ENCODE assay signal across 8 cellular contexts in genomic region chr16:57167951-57168350, GRCh38. TPM values are rescaled to one million over a fixed set of nuclear protein-coding genes. Genes with fewer than 3 reads are reported as not detected.
A peak's percentile ranks its signal among the peaks of the same experiment; 100 is the strongest.
DNase-seq lines count a peak whose midpoint lies in the region; ATAC-seq, FAIRE-seq and TF ChIP-seq lines count a peak whose summit lies in the region.

No MANE protein-coding gene starts in this region.

- FAIRE-seq in bronchial epithelial cell (lab: Jason Lieb, UNC): no peak

- no peaks in the 10 kb centered on the region for H3K27me3 ChIP-seq in bronchial epithelial cell (ENCODE audit: control insufficient read depth, insufficient read depth, low read length)
- no peaks in the 10 kb centered on the region for H3K27me3 ChIP-seq in upper lobe of left lung

- no peak for TF ChIP-seq POLR2A in upper lobe of left lung (IDR thresholded peaks at IDR 0.05)

- ATAC-seq in upper lobe of left lung (ENCODE audit: low FRiP score in 2 of 2): peak; percentile 79 to 87
- no peak for ATAC-seq in HG02973 (IDR thresholded peaks at IDR 0.05; ENCODE audit: unreplicated experiment)
- ATAC-seq in HG03159 (IDR thresholded peaks at IDR 0.05; ENCODE audit: unreplicated experiment): no peak

- no peak overlapping the region for H3K4me3 ChIP-seq in bronchial epithelial cell (ENCODE audit: low read depth, low read length)
- no peak overlapping the region for H3K4me3 ChIP-seq in upper lobe of left lung

- H3K27ac ChIP-seq in upper lobe of left lung: peak overlapping the region; percentile 67 to 73 (median 70)

- TF ChIP-seq CTCF in GM10266 (IDR thresholded peaks at IDR 0.05; ENCODE audit: control insufficient read depth, insufficient read depth, low read depth, missing control alignments) (peak; percentile 65), bronchial epithelial cell (IDR thresholded peaks at IDR 0.05; ENCODE audit: insufficient read depth, low read length, severe bottlenecking) (peak; percentile 49), upper lobe of left lung (IDR thresholded peaks at IDR 0.05) (peak; percentile 25 to 73 (median 60))

- peaks cover 10% of the 10 kb centered on the region for H3K36me3 ChIP-seq in bronchial epithelial cell (ENCODE audit: control insufficient read depth, insufficient read depth, low read length)
- peaks cover 13 to 77% (median 51%) of the 10 kb centered on the region in 4 donors for H3K36me3 ChIP-seq in upper lobe of left lung

- H3K9me3 ChIP-seq in upper lobe of left lung: no peaks in the 10 kb centered on the region

- no peak for TF ChIP-seq EP300 in upper lobe of left lung (IDR thresholded peaks at IDR 0.05)

- peak; percentile 91 for DNase-seq in Ammon's horn (ENCODE audit: low spot score)
- DNase-seq in GM10266 (ENCODE audit: extremely low spot score): peak; percentile 58
- peak; percentile 49 to 71 for DNase-seq in NCI-H524 (lab: John Stamatoyannopoulos, UW)
- DNase-seq in bronchial epithelial cell (ENCODE audit: low read depth): peak; percentile 77
- DNase-seq in left kidney (ENCODE audit: low read depth, low spot score): peak; percentile 88
- no peak for DNase-seq in upper lobe of left lung

- WGBS in upper lobe of left lung, 2 donors: 7 to 11% methylated on average over 4 of the region's 4 CpGs

- peaks cover 20 to 22% (median 21%) of the 10 kb centered on the region in 4 donors for H3K4me1 ChIP-seq in upper lobe of left lung

RNA-seq across cellular contexts. Expression of gene PSME3IP1, which starts 17.9 kb away (rescaled TPM):
- 62.9 and 70.3 TPM in 2 replicates for total RNA-seq in bronchial epithelial cell
- 100 to 1,000 TPM in 1 of 6 donors, 10 to 100 TPM in 5; 49.9 to 113 (median 75.2) TPM for total RNA-seq in upper lobe of left lung

RNA-seq across cellular contexts. Expression of gene RSPRY1, which starts 18.2 kb away (rescaled TPM):
- total RNA-seq in bronchial epithelial cell (38.3 and 38.7 TPM in 2 replicates), upper lobe of left lung (100 to 1,000 TPM in 1 of 6 donors, 10 to 100 TPM in 5; 26.9 to 102 (median 30.3) TPM)

Comparison
In these comparisons a context has a peak if more than half of its experiments do, and no peak if none do; other contexts are left out.
1. DNase-seq: peak in Ammon's horn (single experiment), GM10266 (single experiment), NCI-H524 (2 of 2), bronchial epithelial cell (single experiment) and left kidney (single experiment); none in upper lobe of left lung (0 of 2).
2. ATAC-seq: peak in upper lobe of left lung (2 of 2); none in HG02973 (single experiment) and HG03159 (single experiment).
3. Peak in every context shown above with its lines, with median percentiles within 50 percentile points of each other: CTCF ChIP-seq.